Comparison of ENCODE assay signal across 3 cellular contexts in genomic region chr7:150283605-150284004, GRCh38. TPM values are rescaled to one million over a fixed set of nuclear protein-coding genes. Genes with fewer than 3 reads are reported as not detected.
"Had no signal": no experiment of that assay in that cellular context is flagged by ENCODE, and none has a peak within 500 bp of the region (broad histone marks: within the 10 kb centered on the region; RNA-seq: fewer than 3 reads in every experiment).

No MANE protein-coding gene starts in this region.

RNA-seq across cellular contexts. Expression of gene RARRES2, which starts 57.8 kb away (rescaled TPM):
- total RNA-seq: natural killer cell treated with Interleukin-12 subunit alpha and Interleukin-12 subunit beta and Interleukin-15 and Interleukin-18, amount 100 ng/mL, for 72 hours; pulmonary artery endothelial cell had no signal
- polyA plus RNA-seq: immature natural killer cell had no signal
